Comparison of ENCODE assay signal across 12 cellular contexts in genomic region chr3:185423178-185423577, GRCh38.
A peak's percentile ranks its signal among the peaks of the same experiment; 100 is the strongest.
DNase-seq lines count a peak whose midpoint lies in the region; ATAC-seq and TF ChIP-seq lines count a peak whose summit lies in the region.
"Had no signal": no experiment of that assay in that cellular context is flagged by ENCODE, and none has a peak within 500 bp of the region (broad histone marks: within the 10 kb centered on the region; RNA-seq: fewer than 3 reads in every experiment).

No MANE protein-coding gene starts in this region.

- peaks cover 9% of the 10 kb centered on the region for H3K4me1 ChIP-seq in BE2C
- no peaks in the 10 kb centered on the region for H3K4me1 ChIP-seq in GM23338 (ENCODE audit: insufficient read depth)
- peaks cover 36% of the 10 kb centered on the region for H3K4me1 ChIP-seq in OCI-LY7 (ENCODE audit: insufficient read depth, low read length, poor library complexity, severe bottlenecking)
- H3K4me1 ChIP-seq in prostate gland (replicated peaks): no peaks in the 10 kb centered on the region

- no peaks in the 10 kb centered on the region for H3K9me2 ChIP-seq in GM23338 (ENCODE audit: insufficient read depth)
- H3K9me2 ChIP-seq in OCI-LY7 (ENCODE audit: insufficient read depth, low read length): no peaks in the 10 kb centered on the region

- POLR2A ChIA-PET in OCI-LY7 (lab: Charles Lee): no interaction called here

- ATAC-seq in GM23338 (no peak), HG02973 (IDR thresholded peaks at IDR 0.05; ENCODE audit: unreplicated experiment) (no peak)

- DNase-seq in BE2C (peak; percentile 16), GM23338 (ENCODE audit: low spot score) (no peak), OCI-LY7 (ENCODE audit: low spot score) (peak; percentile 10), fibroblast of mammary gland (ENCODE audit: low read depth) (peak; percentile 32), prostate gland (ENCODE audit: low spot score) (no peak), mesenteric fat pad (ENCODE audit: low spot score) (no peak)
- no peak for DNase-seq in activated naive CD4-positive, alpha-beta T cell treated with anti-CD3 and anti-CD28 coated beads, Interleukin-2, amount 10 ng/mL, durations not matched to agents 7 days and 5 days
- DNase-seq: CD4-positive, CD25-positive, alpha-beta regulatory T cell; NCI-H510A had no signal

- no peaks in the 10 kb centered on the region for H3K36me3 Mint-ChIP-seq in GM23338 (ENCODE audit: low read depth)
- no peaks in the 10 kb centered on the region for H3K36me3 Mint-ChIP-seq in activated naive CD4-positive, alpha-beta T cell treated with anti-CD3 and anti-CD28 coated beads, Interleukin-2, amount 10 ng/mL, durations not matched to agents 7 days and 5 days
- H3K36me3 Mint-ChIP-seq: CD4-positive, CD25-positive, alpha-beta regulatory T cell had no signal

- 85% methylated on average over 3 of the region's 3 CpGs for WGBS in prostate gland

- intact Hi-C loops in OCI-LY7 (cut with micrococcal nuclease; ENCODE audit: unreplicated experiment): no loop called here
- intact Hi-C loops in prostate gland (cut with DNase I): no loop called here

- no peak overlapping the region for H2AFZ ChIP-seq in GM23338
- peak overlapping the region; percentile 39; the same call in 1 of the 2 replicates for H2AFZ ChIP-seq in OCI-LY7 (ENCODE audit: low read length)

- H3K9me3 ChIP-seq in BE2C (no peaks in the 10 kb centered on the region), OCI-LY7 (ENCODE audit: low read length) (no peaks in the 10 kb centered on the region), prostate gland (no peaks in the 10 kb centered on the region)

- 0 out of 3 replicates have a peak, but pooled peaks cover 3% of the 10 kb centered on the region for H3K4me1 Mint-ChIP-seq in GM23338
- no peaks in the 10 kb centered on the region for H3K4me1 Mint-ChIP-seq in activated naive CD4-positive, alpha-beta T cell treated with anti-CD3 and anti-CD28 coated beads, Interleukin-2, amount 10 ng/mL, durations not matched to agents 7 days and 5 days
- H3K4me1 Mint-ChIP-seq: CD4-positive, CD25-positive, alpha-beta regulatory T cell; nephron had no signal

- H3K27me3 Mint-ChIP-seq in GM23338 (ENCODE audit: insufficient read depth, low read depth, poor library complexity): no peaks in the 10 kb centered on the region
- H3K27me3 Mint-ChIP-seq in activated naive CD4-positive, alpha-beta T cell treated with anti-CD3 and anti-CD28 coated beads, Interleukin-2, amount 10 ng/mL, durations not matched to agents 7 days and 5 days: peaks cover 10% of the 10 kb centered on the region

- no TSS peak for BruUV-seq in OCI-LY7 (replicated peaks; lab: Mats Ljungman, UMichigan)

- no peaks in the 10 kb centered on the region for H3K79me2 ChIP-seq in GM23338 (replicated peaks; ENCODE audit: insufficient read depth)
- H3K79me2 ChIP-seq in OCI-LY7 (ENCODE audit: insufficient read depth, low read depth, low read length): no peaks in the 10 kb centered on the region

- H4K20me1 ChIP-seq in GM23338 (replicated peaks; ENCODE audit: insufficient read depth): no peaks in the 10 kb centered on the region
- H4K20me1 ChIP-seq in OCI-LY7 (ENCODE audit: insufficient read depth, low read length): no peaks in the 10 kb centered on the region

- H3K4me3 ChIP-seq in BE2C (ENCODE audit: low read depth, low read length) (no peak overlapping the region), GM23338 (no peak overlapping the region), OCI-LY7 (ENCODE audit: low read depth, low read length, poor library complexity, severe bottlenecking) (no peak overlapping the region), fibroblast of mammary gland (ENCODE audit: control insufficient read depth, low read depth, low read length) (no peak overlapping the region), prostate gland (no peak overlapping the region)

- H3K27ac ChIP-seq in GM23338 (ENCODE audit: low read depth): no peak overlapping the region
- H3K27ac ChIP-seq in OCI-LY7 (ENCODE audit: low read depth, low read length, poor library complexity, severe bottlenecking): no peak overlapping the region
- H3K27ac ChIP-seq in prostate gland: no peak overlapping the region
- H3K27ac ChIP-seq: epithelial cell of prostate had no signal

- no peak for TF ChIP-seq POLR2A in prostate gland (IDR thresholded peaks at IDR 0.05)

- H3K27me3 ChIP-seq in BE2C (no peaks in the 10 kb centered on the region), GM23338 (ENCODE audit: insufficient read depth) (no peaks in the 10 kb centered on the region), prostate gland (replicated peaks; ENCODE audit: insufficient read depth) (no peaks in the 10 kb centered on the region)

- H3K36me3 ChIP-seq in BE2C: no peaks in the 10 kb centered on the region
- H3K36me3 ChIP-seq in GM23338 (ENCODE audit: insufficient read depth): no peaks in the 10 kb centered on the region
- H3K36me3 ChIP-seq in OCI-LY7 (ENCODE audit: insufficient read depth, low read length): no peaks in the 10 kb centered on the region
- no peaks in the 10 kb centered on the region for H3K36me3 ChIP-seq in prostate gland

- CTCF ChIA-PET in OCI-LY7 (lab: Charles Lee; ENCODE audit: unreplicated experiment): interaction anchor here (0.6 kb wide), 1 partner anchor 41 kb away, joined by 3 read pairs; no protein-coding TSS in a partner anchor
- CTCF ChIA-PET in activated naive CD4-positive, alpha-beta T cell treated with anti-CD3 and anti-CD28 coated beads, Interleukin-2, amount 10 ng/mL, durations not matched to agents 7 days and 5 days (lab: Charles Lee): no interaction called here

- no peaks in the 10 kb centered on the region for H3K9me3 Mint-ChIP-seq in GM23338
- H3K9me3 Mint-ChIP-seq in activated naive CD4-positive, alpha-beta T cell treated with anti-CD3 and anti-CD28 coated beads, Interleukin-2, amount 10 ng/mL, durations not matched to agents 7 days and 5 days: no peaks in the 10 kb centered on the region

- no peak overlapping the region for H3K4me3 Mint-ChIP-seq in GM23338
- no peak overlapping the region for H3K4me3 Mint-ChIP-seq in activated naive CD4-positive, alpha-beta T cell treated with anti-CD3 and anti-CD28 coated beads, Interleukin-2, amount 10 ng/mL, durations not matched to agents 7 days and 5 days
- H3K4me3 Mint-ChIP-seq: CD4-positive, CD25-positive, alpha-beta regulatory T cell; nephron had no signal

- H3K27ac Mint-ChIP-seq in GM23338: peak overlapping the region; percentile 45; the same call in 1 of the 2 replicates
- H3K27ac Mint-ChIP-seq in activated naive CD4-positive, alpha-beta T cell treated with anti-CD3 and anti-CD28 coated beads, Interleukin-2, amount 10 ng/mL, durations not matched to agents 7 days and 5 days: no peak overlapping the region
- H3K27ac Mint-ChIP-seq: CD4-positive, CD25-positive, alpha-beta regulatory T cell; nephron had no signal

- no peak overlapping the region for H3K4me2 ChIP-seq in GM23338
- no peak overlapping the region for H3K4me2 ChIP-seq in OCI-LY7 (ENCODE audit: low read length)

- H3F3A ChIP-seq in GM23338 (replicated peaks; ENCODE audit: low read depth): no peaks in the 10 kb centered on the region

- TF ChIP-seq CTCF in BE2C (IDR thresholded peaks at IDR 0.05; ENCODE audit: low read depth, low read length) (no peak), GM23338 (conservative IDR thresholded peaks at IDR 0.05; ENCODE audit: low read depth in 2 of 2) (no peak), OCI-LY7 (conservative IDR thresholded peaks at IDR 0.05; ENCODE audit: low read length) (no peak), fibroblast of mammary gland (conservative IDR thresholded peaks at IDR 0.05; ENCODE audit: control insufficient read depth, insufficient read depth, low read depth, low read length) (no peak), prostate gland (IDR thresholded peaks at IDR 0.05) (no peak)

TF ChIP-seq in GM23338, 12 proteins besides CTCF, POLR2A, EP300 and RAD21 (continues in another document):
- TF ChIP-seq ZNF331 (CRISPR knock-in tag; IDR thresholded peaks at IDR 0.05; ENCODE audit: low read depth): no peak

Comparison
In these comparisons a context has a peak if more than half of its experiments do, and no peak if none do; other contexts are left out.
1. DNase-seq: peak in BE2C (single experiment), OCI-LY7 (single experiment) and fibroblast of mammary gland (single experiment); none in GM23338 (single experiment), prostate gland (single experiment), mesenteric fat pad (single experiment) and activated naive CD4-positive, alpha-beta T cell treated with anti-CD3 and anti-CD28 coated beads, Interleukin-2, amount 10 ng/mL, durations not matched to agents 7 days and 5 days (single experiment).